In genomic region chr12:27025116-27025515, GRCh38 we compare ENCODE assay signal across 28 cellular contexts. TPM values are rescaled to one million over a fixed set of nuclear protein-coding genes. Genes with fewer than 3 reads are reported as not detected.
A peak's percentile ranks its signal among the peaks of the same experiment; 100 is the strongest.
DNase-seq lines count a peak whose midpoint lies in the region; ATAC-seq and TF ChIP-seq lines count a peak whose summit lies in the region.
"Had no signal": no experiment of that assay in that cellular context is flagged by ENCODE, and none has a peak within 500 bp of the region (broad histone marks: within the 10 kb centered on the region; RNA-seq: fewer than 3 reads in every experiment).

No MANE protein-coding gene starts in this region.

- no peak overlapping the region for H3K4me3 ChIP-seq in OCI-LY7 (ENCODE audit: low read depth, low read length, poor library complexity, severe bottlenecking)
- no peak overlapping the region for H3K4me3 ChIP-seq in epithelial cell of esophagus (ENCODE audit: low read length)
- H3K4me3 ChIP-seq: BLaER1, vagina had no signal

- peaks cover 38% of the 10 kb centered on the region for H3K36me3 ChIP-seq in OCI-LY7 (ENCODE audit: insufficient read depth, low read length)

- no peaks in the 10 kb centered on the region for H4K20me1 ChIP-seq in OCI-LY7 (ENCODE audit: insufficient read depth, low read length)

- H3K4me1 ChIP-seq in OCI-LY7 (ENCODE audit: insufficient read depth, low read length, poor library complexity, severe bottlenecking), result peaks cover 15% of the 10 kb centered on the region

- CTCF ChIA-PET in OCI-LY7 (lab: Charles Lee; ENCODE audit: unreplicated experiment), result no interaction called here

- H3K4me2 ChIP-seq in OCI-LY7 (ENCODE audit: low read length), result 0 out of 2 replicates have a peak overlapping the region, but pooled peaks have one; percentile 72

- no peak overlapping the region for H2AFZ ChIP-seq in OCI-LY7 (ENCODE audit: low read length)

- peaks cover 18% of the 10 kb centered on the region for H3K36me3 Mint-ChIP-seq in activated naive CD4-positive, alpha-beta T cell treated with anti-CD3 and anti-CD28 coated beads, Interleukin-2, amount 50 U/mL, for 24 hours
- H3K36me3 Mint-ChIP-seq in stimulated activated memory B cell treated with anti-CD40 and anti-IgM and Interleukin-4, amounts not matched to agents 10 μg/mL and 1 μg/mL and 100 μg/mL, for 72 hours, result peaks cover 28% of the 10 kb centered on the region

- no peaks in the 10 kb centered on the region for H3K9me3 ChIP-seq in OCI-LY7 (ENCODE audit: low read length)
- H3K9me3 ChIP-seq: BLaER1, vagina had no signal

- H3K79me2 ChIP-seq in OCI-LY7 (ENCODE audit: insufficient read depth, low read depth, low read length), result peaks cover 31% of the 10 kb centered on the region; the same call in 1 of the 2 replicates

- peak overlapping the region; percentile 23 for H3K4me3 Mint-ChIP-seq in activated naive CD4-positive, alpha-beta T cell treated with anti-CD3 and anti-CD28 coated beads, Interleukin-2, amount 50 U/mL, for 24 hours
- no peak overlapping the region for H3K4me3 Mint-ChIP-seq in stimulated activated memory B cell treated with anti-CD40 and anti-IgM and Interleukin-4, amounts not matched to agents 10 μg/mL and 1 μg/mL and 100 μg/mL, for 72 hours

- TF ChIP-seq CTCF in OCI-LY7 (conservative IDR thresholded peaks at IDR 0.05; ENCODE audit: low read length) (no peak), epithelial cell of esophagus (IDR thresholded peaks at IDR 0.05; ENCODE audit: insufficient read depth, low read depth, low read length, missing control alignments) (no peak)

- intact Hi-C loops in OCI-LY7 (cut with micrococcal nuclease; ENCODE audit: unreplicated experiment), result no loop called here

- H3K27me3 Mint-ChIP-seq in activated naive CD4-positive, alpha-beta T cell treated with anti-CD3 and anti-CD28 coated beads, Interleukin-2, amount 50 U/mL, for 24 hours, result no peaks in the 10 kb centered on the region
- no peaks in the 10 kb centered on the region for H3K27me3 Mint-ChIP-seq in stimulated activated memory B cell treated with anti-CD40 and anti-IgM and Interleukin-4, amounts not matched to agents 10 μg/mL and 1 μg/mL and 100 μg/mL, for 72 hours

- DNase-seq in activated naive CD4-positive, alpha-beta T cell treated with anti-CD3 and anti-CD28 coated beads, Interleukin-2, amount 50 U/mL, for 16 hours, result no peak
- DNase-seq in OCI-LY7 (ENCODE audit: low spot score) (no peak), epithelial cell of esophagus (ENCODE audit: low read depth) (peak; percentile 60), iPS-NIHi7 (ENCODE audit: extremely low spot score) (no peak)
- no peak for DNase-seq in activated CD8-positive, alpha-beta memory T cell treated with anti-CD3 and anti-CD28 coated beads for 24 hours
- DNase-seq: activated CD4-positive, CD25-positive, alpha-beta regulatory T cell; cortex of kidney; GDM1; hippocampal formation; kidney; NCI-H1105 treated with DMSO at 0.1 percent for 48 hours; NCI-H510A treated with DMSO at 0.1 percent for 48 hours; occipital lobe; stimulated activated CD4-positive, alpha-beta T cell treated with anti-CD3 and anti-CD28 coated beads, Interleukin-12 subunit alpha, Interleukin-12 subunit beta, amount 100 ng/mL, for 4 hours had no signal

- no TSS peak for BruUV-seq in OCI-LY7 (replicated peaks; lab: Mats Ljungman, UMichigan)

- no peak for ATAC-seq in stimulated activated memory B cell treated with anti-CD40 and anti-IgM and Interleukin-4, amounts not matched to agents 10 μg/mL and 1 μg/mL and 100 μg/mL, for 72 hours
- ATAC-seq in GM19324 (IDR thresholded peaks at IDR 0.05; ENCODE audit: low FRiP score, unreplicated experiment), result no peak

- POLR2A ChIA-PET in OCI-LY7 (lab: Charles Lee), result interaction anchor here (1.0 to 1.1 kb wide), 2 partner anchors 22 to 80 kb away, joined by 3 to 4 read pairs; no protein-coding TSS in a partner anchor

- H3K4me1 Mint-ChIP-seq in activated naive CD4-positive, alpha-beta T cell treated with anti-CD3 and anti-CD28 coated beads, Interleukin-2, amount 50 U/mL, for 24 hours, result peaks cover 37% of the 10 kb centered on the region
- peaks cover 28% of the 10 kb centered on the region for H3K4me1 Mint-ChIP-seq in stimulated activated memory B cell treated with anti-CD40 and anti-IgM and Interleukin-4, amounts not matched to agents 10 μg/mL and 1 μg/mL and 100 μg/mL, for 72 hours

- no peaks in the 10 kb centered on the region for H3K9me2 ChIP-seq in OCI-LY7 (ENCODE audit: insufficient read depth, low read length)

- no peak overlapping the region for H3K27ac ChIP-seq in OCI-LY7 (ENCODE audit: low read depth, low read length, poor library complexity, severe bottlenecking)
- H3K27ac ChIP-seq: BLaER1, vagina had no signal

- H3K27ac Mint-ChIP-seq in activated naive CD4-positive, alpha-beta T cell treated with anti-CD3 and anti-CD28 coated beads, Interleukin-2, amount 50 U/mL, for 24 hours, result peak overlapping the region; percentile 52
- peak overlapping the region; percentile 39 for H3K27ac Mint-ChIP-seq in stimulated activated memory B cell treated with anti-CD40 and anti-IgM and Interleukin-4, amounts not matched to agents 10 μg/mL and 1 μg/mL and 100 μg/mL, for 72 hours

- H3K9me3 Mint-ChIP-seq in activated naive CD4-positive, alpha-beta T cell treated with anti-CD3 and anti-CD28 coated beads, Interleukin-2, amount 50 U/mL, for 24 hours, result no peaks in the 10 kb centered on the region
- H3K9me3 Mint-ChIP-seq in stimulated activated memory B cell treated with anti-CD40 and anti-IgM and Interleukin-4, amounts not matched to agents 10 μg/mL and 1 μg/mL and 100 μg/mL, for 72 hours, result no peaks in the 10 kb centered on the region

RNA-seq across cellular contexts. Expression of gene MED21, which starts 2.8 kb away (rescaled TPM):
- 34.1 and 39.5 TPM in 2 replicates for total RNA-seq in OCI-LY7 (2014; rRNA removed; shearing (Covaris generic))
- total RNA-seq in OCI-LY7 (2022), result 40.3 and 42.9 TPM in 2 replicates

RNA-seq across cellular contexts. Expression of gene TM7SF3, which starts 10.9 kb away (rescaled TPM):
- total RNA-seq in OCI-LY7 (2014; rRNA removed; shearing (Covaris generic)), result 38.2 and 48.3 TPM in 2 replicates
- 47.1 and 50.2 TPM in 2 replicates for total RNA-seq in OCI-LY7 (2022)

RNA-seq across cellular contexts. Expression of gene C12orf71, which starts 57.3 kb away (rescaled TPM):
- not detected in 2 replicates for total RNA-seq in OCI-LY7 (2014; rRNA removed; shearing (Covaris generic))
- total RNA-seq in OCI-LY7 (2022), result not detected in 2 replicates
- total RNA-seq: activated CD8-positive, alpha-beta memory T cell treated with anti-CD3 and anti-CD28 coated beads for 36 hours; endothelial cell of umbilical vein; frontal cortex; H1; kidney; LHCN-M2; lung microvascular endothelial cell; myocyte; occipital lobe; RPMI7951; temporal lobe; vagina had no signal
